8 cellular contexts compared by ENCODE assay signal in genomic region chr1:174022976-174023277, GRCh38. TPM values are rescaled to one million over a fixed set of nuclear protein-coding genes. Genes with fewer than 3 reads are reported as not detected.
DNase-seq lines count a peak whose midpoint lies in the region; ATAC-seq and TF ChIP-seq lines count a peak whose summit lies in the region.

No MANE protein-coding gene starts in this region.

- peak overlapping the region; percentile 100 for H3K27ac Mint-ChIP-seq in neural crest cell (ENCODE audit: unreplicated experiment)

- H3K4me1 Mint-ChIP-seq in neural crest cell = peaks cover 43% of the 10 kb centered on the region

- no peak for DNase-seq in BJ (ENCODE audit: low read depth)
- DNase-seq in MG63 = no peak
- no peak for DNase-seq in neural crest cell (ENCODE audit: low read depth, low spot score)
- DNase-seq in anterior cingulate cortex (lab: John Stamatoyannopoulos, UW) = no peak
- no peak for DNase-seq in activated effector memory CD4-positive, alpha-beta T cell treated with Interleukin-2 at 50 U/mL for 16 hours

- H3K36me3 Mint-ChIP-seq in neural crest cell (ENCODE audit: low read depth) = no peaks in the 10 kb centered on the region

- H3K4me1 ChIP-seq in duodenal mucosa (ENCODE audit: control insufficient read depth in 1 of 2, insufficient read depth in 2 of 2, low read length in 2 of 2) = peaks cover 33 to 34% of the 10 kb centered on the region in 2 donors

- POLR2A ChIA-PET in BJ (lab: Charles Lee) = interaction anchor here (1.0 kb wide), 1 partner anchor 56 kb away, joined by 3 read pairs; no protein-coding TSS in a partner anchor

- H3K9me3 Mint-ChIP-seq in neural crest cell = no peaks in the 10 kb centered on the region

- no peaks in the 10 kb centered on the region for H3K27me3 Mint-ChIP-seq in neural crest cell (ENCODE audit: low read depth)

- no peaks in the 10 kb centered on the region for H3K27me3 ChIP-seq in BJ (ENCODE audit: control insufficient read depth, insufficient read depth, low read length)
- H3K27me3 ChIP-seq in MG63 = no peaks in the 10 kb centered on the region
- H3K27me3 ChIP-seq in duodenal mucosa (ENCODE audit: control insufficient read depth in 1 of 2, insufficient read depth in 2 of 2, low read length in 2 of 2) = no peaks in the 10 kb centered on the region

- peak overlapping the region; percentile 90 for H3K27ac ChIP-seq in duodenal mucosa (ENCODE audit: low read depth, low read length)

- TF ChIP-seq CTCF in BJ (IDR thresholded peaks at IDR 0.05; ENCODE audit: insufficient read depth, low read depth, low read length) (no peak), neural crest cell (conservative IDR thresholded peaks at IDR 0.05) (no peak)

- H3K4me3 Mint-ChIP-seq in neural crest cell = peak overlapping the region; percentile 98

- no peaks in the 10 kb centered on the region for H3K9me3 ChIP-seq in MG63
- H3K9me3 ChIP-seq in duodenal mucosa (ENCODE audit: control insufficient read depth in 1 of 2, low read length in 2 of 2) = no peaks in the 10 kb centered on the region

- H3K4me3 ChIP-seq in BJ (ENCODE audit: low read depth, low read length) (peak overlapping the region; percentile 79; the same call in 1 of the 2 replicates), MG63 (peak overlapping the region; percentile 92), duodenal mucosa (ENCODE audit: low read depth in 1 of 2, low read length in 2 of 2) (peak overlapping the region; percentile 74 to 81)

- H3K36me3 ChIP-seq in BJ (ENCODE audit: control insufficient read depth, insufficient read depth, low read length) (no peaks in the 10 kb centered on the region), MG63 (peaks cover 14% of the 10 kb centered on the region), duodenal mucosa (ENCODE audit: control insufficient read depth in 1 of 2, insufficient read depth in 2 of 2, low read length in 2 of 2) (no peaks in the 10 kb centered on the region)

- ATAC-seq in GM21723 (IDR thresholded peaks at IDR 0.05; ENCODE audit: unreplicated experiment) (no peak), GM19467 (IDR thresholded peaks at IDR 0.05; ENCODE audit: unreplicated experiment) (no peak)

- CTCF ChIA-PET in BJ (lab: Yijun Ruan, JAX) = interaction anchor here (0.7 to 0.9 kb wide), 2 partner anchors 375 to 1278 kb away, joined by 3 read pairs; no protein-coding TSS in a partner anchor

- peak overlapping the region; percentile 88 to 89 for H3K9ac ChIP-seq in duodenal mucosa (ENCODE audit: low read depth in 1 of 2, low read length in 2 of 2)

RNA-seq across cellular contexts. Expression of gene RC3H1, which starts 0.8 kb away (rescaled TPM):
- 10.6 and 14.1 TPM in 2 replicates for polyA plus RNA-seq in BJ (2011; rRNA removed)
- polyA minus RNA-seq in BJ (2011; rRNA and poly(A)+ RNA removed) = 38.3 and 44.1 TPM in 2 replicates
- 6.6 and 13.1 TPM in 2 replicates for total RNA-seq in MG63 (2014; rRNA removed; shearing (Covaris generic); ENCODE audit: low replicate concordance)
- total RNA-seq in neural crest cell = 35.1 and 35.2 TPM in 2 replicates
